ENCODE assay signal across 22 cellular contexts in the genomic region with DNA sequence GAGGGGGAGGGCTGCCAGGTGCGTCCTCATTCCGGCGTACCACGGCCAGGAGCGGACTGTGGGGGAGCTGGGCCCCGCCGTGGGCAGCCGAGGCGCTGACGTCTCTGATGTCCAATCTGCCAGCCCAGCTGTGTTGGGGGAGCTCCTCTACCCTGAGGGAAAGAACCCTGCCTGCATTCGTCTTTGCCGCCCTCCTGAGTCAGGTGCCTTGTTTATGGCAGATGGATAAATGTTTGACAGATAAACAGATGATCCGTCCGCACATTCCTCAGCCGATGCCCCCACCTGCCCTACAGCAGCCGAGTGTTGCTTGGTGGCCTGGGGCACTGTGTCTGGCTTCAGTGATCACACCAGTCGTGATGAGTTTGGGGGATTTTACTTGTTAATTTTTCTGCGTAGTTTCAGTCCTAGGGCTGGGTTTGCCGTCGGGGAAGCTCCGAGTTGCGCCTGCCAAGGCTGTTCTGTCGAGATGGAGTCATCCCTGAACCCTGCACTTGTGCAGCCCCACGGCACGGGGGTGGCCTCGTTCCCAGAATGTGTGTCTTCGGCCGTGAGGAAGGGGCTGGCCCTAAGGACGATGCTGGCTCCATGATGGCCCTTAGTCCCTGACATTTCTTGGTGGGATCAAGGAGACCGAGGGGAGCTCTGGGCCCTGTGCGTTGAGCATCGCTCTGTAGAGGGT.
A peak's percentile ranks its signal among the peaks of the same experiment; 100 is the strongest.
DNase-seq lines count a peak whose midpoint lies in the region; TF ChIP-seq lines count a peak whose summit lies in the region.
"Had no signal": no experiment of that assay in that cellular context is flagged by ENCODE, and none has a peak within 500 bp of the region (broad histone marks: within the 10 kb centered on the region; RNA-seq: fewer than 3 reads in every experiment).

No MANE protein-coding gene starts in this region.

- no peaks in the 10 kb centered on the region for H3K36me3 Mint-ChIP-seq in CD14-positive monocyte
- no peaks in the 10 kb centered on the region for H3K36me3 Mint-ChIP-seq in endothelial cell (ENCODE audit: low read depth, unreplicated experiment)
- H3K36me3 Mint-ChIP-seq: activated naive CD4-positive, alpha-beta T cell treated with anti-CD3 and anti-CD28 coated beads, Interleukin-2, amount 50 U/mL, for 72 hours; naive B cell; stimulated activated effector memory CD8-positive, alpha-beta T cell treated with anti-CD3 and anti-CD28 coated beads, Interleukin-12 subunit alpha, Interleukin-12 subunit beta, amount 100 ng/mL, for 72 hours had no signal

- 80 to 90% methylated on average over 22 to 25 of the region's 32 CpGs for WGBS in thyroid gland, 2 donors

- no peaks in the 10 kb centered on the region for H3K79me2 ChIP-seq in osteoblast (ENCODE audit: insufficient read depth, low read length)
- H3K79me2 ChIP-seq: parathyroid adenoma had no signal

- no peak overlapping the region for H3K27ac ChIP-seq in osteoblast (ENCODE audit: low read depth, low read length)
- H3K27ac ChIP-seq in A673 (ENCODE audit: low read depth, low read length, poor library complexity, severe bottlenecking) = no peak overlapping the region
- no peak overlapping the region for H3K27ac ChIP-seq in thyroid gland
- H3K27ac ChIP-seq: parathyroid adenoma had no signal

- H3K4me3 ChIP-seq in osteoblast (ENCODE audit: insufficient read depth, low read length) (no peak overlapping the region), A673 (ENCODE audit: low read depth, low read length, poor library complexity, severe bottlenecking) (no peak overlapping the region), thyroid gland (replicated peaks in 1 of 3) (no peak overlapping the region)
- H3K4me3 ChIP-seq: K562, MG63 had no signal

- H3K9me3 Mint-ChIP-seq in CD14-positive monocyte (peaks cover 7 to 47% (median 30%) of the 10 kb centered on the region in 7 donors), endothelial cell (ENCODE audit: unreplicated experiment) (no peaks in the 10 kb centered on the region)
- H3K9me3 Mint-ChIP-seq: activated naive CD4-positive, alpha-beta T cell treated with anti-CD3 and anti-CD28 coated beads, Interleukin-2, amount 50 U/mL, for 72 hours; activated T-cell treated with anti-CD3 and anti-CD28 coated beads, Interleukin-2, amount 50 U/mL, for 4 hours; CD4-positive, alpha-beta T cell; effector memory CD8-positive, alpha-beta T cell; stimulated activated effector memory CD8-positive, alpha-beta T cell treated with anti-CD3 and anti-CD28 coated beads, Interleukin-12 subunit alpha, Interleukin-12 subunit beta, amount 100 ng/mL, for 72 hours had no signal

- POLR2A ChIA-PET in A673 (lab: Charles Lee; ENCODE audit: low non-redundant PET) = no interaction called here

- DNase-seq in CD14-positive monocyte (ENCODE audit: low spot score) = peak; percentile 33
- DNase-seq in GM10266 (ENCODE audit: extremely low spot score) = peak; percentile 6
- DNase-seq in endothelial cell (ENCODE audit: low spot score) = no peak
- DNase-seq in osteoblast (ENCODE audit: insufficient read length, low spot score, missing footprints) = peak; percentile 49
- DNase-seq in nucleus accumbens (lab: John Stamatoyannopoulos, UW) = no peak
- DNase-seq in A673 (ENCODE audit: low spot score) = no peak
- no peak for DNase-seq in thyroid gland
- no peak for DNase-seq in SHP77 (lab: John Stamatoyannopoulos, UW)
- DNase-seq: activated CD4-positive, alpha-beta T cell treated with anti-CD3 and anti-CD28 coated beads, Interleukin-2, amount 50 U/mL, for 48 hours; activated T-cell treated with anti-CD3 and anti-CD28 coated beads, Interleukin-2, amount 50 U/mL, for 4 hours; effector memory CD8-positive, alpha-beta T cell; GF-D8; mesendoderm; MG63; naive B cell; NCI-H1417 treated with DMSO at 0.1 percent for 48 hours; stimulated activated CD4-positive, alpha-beta T cell treated with anti-CD3 and anti-CD28 coated beads, Interleukin-1b, Interleukin-23, amount 100 ng/mL, for 48 hours had no signal

- no peaks in the 10 kb centered on the region for H3K27me3 ChIP-seq in osteoblast (ENCODE audit: insufficient read depth, low read length)
- no peaks in the 10 kb centered on the region for H3K27me3 ChIP-seq in A673 (replicated peaks; ENCODE audit: insufficient read depth, low read depth, low read length, poor library complexity)
- H3K27me3 ChIP-seq in thyroid gland = no peaks in the 10 kb centered on the region
- H3K27me3 ChIP-seq: MG63 had no signal

- no peaks in the 10 kb centered on the region for H3K36me3 ChIP-seq in osteoblast (ENCODE audit: insufficient read depth, low read length)
- no peaks in the 10 kb centered on the region for H3K36me3 ChIP-seq in A673 (ENCODE audit: insufficient read depth, low read length, poor library complexity, severe bottlenecking)
- H3K36me3 ChIP-seq in thyroid gland = no peaks in the 10 kb centered on the region
- H3K36me3 ChIP-seq: MG63 had no signal

- TF ChIP-seq POLR2A in thyroid gland (IDR thresholded peaks at IDR 0.05) = no peak

- CTCF ChIA-PET in A673 (lab: Charles Lee) = no interaction called here

- no peak overlapping the region for H2AFZ ChIP-seq in osteoblast (ENCODE audit: low read length)
- H2AFZ ChIP-seq: parathyroid adenoma had no signal

- H3K4me2 ChIP-seq in osteoblast (ENCODE audit: insufficient read depth, low read length) = no peak overlapping the region

- H3K4me1 Mint-ChIP-seq in CD14-positive monocyte (no peaks in the 10 kb centered on the region), endothelial cell (ENCODE audit: unreplicated experiment) (no peaks in the 10 kb centered on the region)
- H3K4me1 Mint-ChIP-seq: naive B cell; stimulated activated effector memory CD8-positive, alpha-beta T cell treated with anti-CD3 and anti-CD28 coated beads, Interleukin-12 subunit alpha, Interleukin-12 subunit beta, amount 100 ng/mL, for 72 hours had no signal

- H3K27me3 Mint-ChIP-seq in CD14-positive monocyte (ENCODE audit: low read depth in 3 of 3) (peaks cover 0 to 2% (median 0%) of the 10 kb centered on the region in 3 donors), endothelial cell (ENCODE audit: unreplicated experiment) (peaks cover 2% of the 10 kb centered on the region)
- H3K27me3 Mint-ChIP-seq: CD4-positive, alpha-beta T cell; effector memory CD8-positive, alpha-beta T cell; naive B cell had no signal

- H4K20me1 ChIP-seq in osteoblast (ENCODE audit: insufficient read depth, low read length) = no peaks in the 10 kb centered on the region

- H3K4me1 ChIP-seq in osteoblast (ENCODE audit: insufficient read depth, low read length) = no peaks in the 10 kb centered on the region
- no peaks in the 10 kb centered on the region for H3K4me1 ChIP-seq in A673 (ENCODE audit: insufficient read depth, low read length, poor library complexity, severe bottlenecking)
- H3K4me1 ChIP-seq in thyroid gland = no peaks in the 10 kb centered on the region
- H3K4me1 ChIP-seq: parathyroid adenoma had no signal

- H3K4me3 Mint-ChIP-seq in CD14-positive monocyte = no peak overlapping the region
- H3K4me3 Mint-ChIP-seq in endothelial cell (ENCODE audit: unreplicated experiment) = no peak overlapping the region
- H3K4me3 Mint-ChIP-seq: activated T-cell treated with anti-CD3 and anti-CD28 coated beads, Interleukin-2, amount 50 U/mL, for 4 hours; CD4-positive, alpha-beta T cell; effector memory CD8-positive, alpha-beta T cell; naive B cell; stimulated activated effector memory CD8-positive, alpha-beta T cell treated with anti-CD3 and anti-CD28 coated beads, Interleukin-12 subunit alpha, Interleukin-12 subunit beta, amount 100 ng/mL, for 72 hours had no signal

- H3K27ac Mint-ChIP-seq in CD14-positive monocyte = no peak overlapping the region
- H3K27ac Mint-ChIP-seq in endothelial cell (ENCODE audit: unreplicated experiment) = peak overlapping the region; percentile 80
- H3K27ac Mint-ChIP-seq: activated naive CD4-positive, alpha-beta T cell treated with anti-CD3 and anti-CD28 coated beads, Interleukin-2, amount 50 U/mL, for 72 hours; CD4-positive, alpha-beta T cell; effector memory CD8-positive, alpha-beta T cell; naive B cell; stimulated activated effector memory CD8-positive, alpha-beta T cell treated with anti-CD3 and anti-CD28 coated beads, Interleukin-12 subunit alpha, Interleukin-12 subunit beta, amount 100 ng/mL, for 72 hours had no signal

- no TSS peak for BruUV-seq in A673 (replicated peaks; lab: Mats Ljungman, UMichigan)

- TF ChIP-seq CTCF in CD14-positive monocyte (IDR thresholded peaks at IDR 0.05) (no peak), GM10266 (IDR thresholded peaks at IDR 0.05; ENCODE audit: control insufficient read depth, insufficient read depth, low read depth, missing control alignments) (no peak), endothelial cell (IDR thresholded peaks at IDR 0.05; ENCODE audit: unreplicated experiment) (no peak), osteoblast (IDR thresholded peaks at IDR 0.05; ENCODE audit: extremely low read depth, low read depth, low read length) (no peak), A673 (conservative IDR thresholded peaks at IDR 0.05; ENCODE audit: low read depth, low read length) (no peak), thyroid gland (IDR thresholded peaks at IDR 0.05) (no peak)

- intact Hi-C loops in CD14-positive monocyte (cut with micrococcal nuclease) = no loop called here
- intact Hi-C loops in A673 (cut with micrococcal nuclease; ENCODE audit: unreplicated experiment) = no loop called here
- intact Hi-C loops in thyroid gland (cut with DNase I) = no loop called here

- H3K9me3 ChIP-seq in osteoblast (ENCODE audit: low read depth, low read length) (no peaks in the 10 kb centered on the region), A673 (ENCODE audit: low read depth, low read length, poor library complexity, severe bottlenecking) (no peaks in the 10 kb centered on the region), thyroid gland (no peaks in the 10 kb centered on the region)
- H3K9me3 ChIP-seq: MG63 had no signal

Comparison
In these comparisons a context has a peak if more than half of its experiments do, and no peak if none do; other contexts are left out.
1. DNase-seq: peak in CD14-positive monocyte (single experiment), GM10266 (single experiment) and osteoblast (single experiment); none in endothelial cell (single experiment), nucleus accumbens (0 of 56), A673 (single experiment), thyroid gland (0 of 2) and SHP77 (0 of 2).